ENCODE assay signal across 9 cellular contexts in the genomic region with DNA sequence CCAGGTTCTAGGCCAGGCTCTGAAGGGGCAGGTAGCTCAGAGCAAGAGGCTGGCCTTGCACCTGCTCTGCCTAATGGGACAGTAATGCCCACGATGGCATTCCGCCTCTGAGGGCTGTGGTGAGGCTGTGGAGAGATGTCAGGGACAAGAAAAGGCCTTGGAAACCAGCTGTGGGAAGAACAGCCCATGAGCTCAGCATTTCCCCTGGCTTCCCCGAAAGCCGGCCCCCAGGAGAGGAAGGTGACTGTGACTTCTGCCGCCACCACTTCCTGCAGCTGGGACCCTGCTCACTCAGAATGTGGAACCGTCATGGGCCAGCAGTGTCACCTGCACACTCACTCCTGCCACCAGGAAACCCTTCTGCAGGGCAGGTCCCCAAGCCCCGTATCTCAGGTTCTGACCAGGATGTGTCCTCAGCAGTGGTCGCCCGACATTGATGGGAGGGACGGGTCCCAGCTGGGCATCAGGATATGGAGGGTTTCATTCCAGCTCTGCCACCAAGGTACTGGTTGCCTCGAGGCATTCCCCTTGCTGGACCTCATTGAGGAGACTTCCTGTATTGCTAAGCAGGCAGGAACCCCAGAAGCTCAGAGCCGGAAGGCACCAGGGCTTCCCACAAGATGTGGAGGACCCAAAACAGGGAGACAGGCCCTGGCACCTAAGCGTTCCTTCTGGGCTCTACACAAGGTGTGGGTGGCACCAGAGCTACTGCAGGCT. TPM values are rescaled to one million over a fixed set of nuclear protein-coding genes. Genes with fewer than 3 reads are reported as not detected.
DNase-seq lines count a peak whose midpoint lies in the region; ATAC-seq, FAIRE-seq and TF ChIP-seq lines count a peak whose summit lies in the region.
"Had no signal": no experiment of that assay in that cellular context is flagged by ENCODE, and none has a peak within 500 bp of the region (broad histone marks: within the 10 kb centered on the region; RNA-seq: fewer than 3 reads in every experiment).

No MANE protein-coding gene starts in this region.

- peaks cover 0 to 31% (median 0%) of the 10 kb centered on the region in 3 donors for H3K27me3 ChIP-seq in sigmoid colon

- H3K4me3 ChIP-seq in sigmoid colon, result no peak overlapping the region

- H3K9me3 Mint-ChIP-seq in immature natural killer cell, result peaks cover 0 to 2% (median 0%) of the 10 kb centered on the region in 6 donors

- ATAC-seq in HG03095 (IDR thresholded peaks at IDR 0.05; ENCODE audit: unreplicated experiment), result peak; percentile 29

- H3K9me3 ChIP-seq in sigmoid colon, result no peaks in the 10 kb centered on the region

- peak overlapping the region; percentile 40 to 84 (median 77) for H3K27ac Mint-ChIP-seq in immature natural killer cell

- H3K4me3 Mint-ChIP-seq in immature natural killer cell, result peak overlapping the region; percentile 51 to 71 (median 59)

- intact Hi-C loops in sigmoid colon (cut with DNase I), result no loop called here

- TF ChIP-seq POLR2A in GM12892 (IDR thresholded peaks at IDR 0.05; ENCODE audit: low read depth, low read length), result peak; percentile 55; the same call in 1 of the 2 replicates
- no peak for TF ChIP-seq POLR2A in erythroblast (IDR thresholded peaks at IDR 0.05; ENCODE audit: low read length)
- TF ChIP-seq POLR2A in sigmoid colon (IDR thresholded peaks at IDR 0.05), result no peak

- H3K4me1 ChIP-seq in sigmoid colon, result no peaks in the 10 kb centered on the region

- no peaks in the 10 kb centered on the region for H3K36me3 Mint-ChIP-seq in immature natural killer cell

- peaks cover 0 to 3% (median 2%) of the 10 kb centered on the region in 3 donors for H3K27me3 Mint-ChIP-seq in immature natural killer cell (ENCODE audit: low read depth in 3 of 3)

- 42 to 69% methylated on average over 13 of the region's 13 CpGs for WGBS in sigmoid colon, 2 donors

- peak; percentile 95 for FAIRE-seq in GM12892 (lab: Jason Lieb, UNC)

- DNase-seq in GM12892 (ENCODE audit: insufficient read length) (peak; percentile 74), immature natural killer cell (peak; percentile 28 to 41 (median 31)), erythroblast (lab: John Stamatoyannopoulos, UW) (no peak), NCI-H524 treated with DMSO at 0.1 percent for 48 hours (lab: John Stamatoyannopoulos, UW) (no peak), sigmoid colon (no peak)
- DNase-seq in activated CD4-positive, alpha-beta T cell treated with anti-CD3 and anti-CD28 coated beads for 48 hours, result peak; percentile 92
- peak; percentile 71 for DNase-seq in stimulated activated naive CD4-positive, alpha-beta T cell treated with Interleukin-2 at 50 U/mL for 16 hours (lab: John Stamatoyannopoulos, UW)

- no peak overlapping the region for H3K27ac ChIP-seq in sigmoid colon

- H3K36me3 ChIP-seq in sigmoid colon, result no peaks in the 10 kb centered on the region

- peaks cover 65 to 91% of the 10 kb centered on the region in 2 donors for H3K4me1 Mint-ChIP-seq in immature natural killer cell

- no peak for TF ChIP-seq EP300 in sigmoid colon (IDR thresholded peaks at IDR 0.05)

- no peak for TF ChIP-seq CTCF in sigmoid colon (IDR thresholded peaks at IDR 0.05)

RNA-seq across cellular contexts. Expression of a gene that starts 30.7 kb away (rescaled TPM):
- 61.4 TPM for polyA plus RNA-seq in GM12892 (2012; ENCODE audit: missing spikeins)
- 1 to 10 TPM in 1 of 3 donors, under 1 TPM in 1, not detected in 1; 0.90 to 3.7 TPM for polyA plus RNA-seq in immature natural killer cell
- total RNA-seq in sigmoid colon, result 1 to 10 TPM in 2 of 4 donors, under 1 TPM in 2; 0.28 to 3.5 (median 0.86) TPM
- 1 to 10 TPM in 2 of 3 donors, not detected in 1; 1.4 to 9.8 TPM for polyA plus RNA-seq in sigmoid colon

RNA-seq across cellular contexts. Expression of a gene that starts 35.6 kb away (rescaled TPM):
- 1.5 TPM for polyA plus RNA-seq in GM12892 (2012; ENCODE audit: missing spikeins)
- not detected for polyA plus RNA-seq in immature natural killer cell
- total RNA-seq in sigmoid colon, result 1 to 10 TPM in 1 of 4 donors, under 1 TPM in 2, not detected in 1; 0.36 to 1.7 (median 0.49) TPM
- 1 to 10 TPM in 1 of 3 donors, under 1 TPM in 1, not detected in 1; 0.22 to 1.2 TPM for polyA plus RNA-seq in sigmoid colon
- total RNA-seq: dermis microvascular lymphatic vessel endothelial cell had no signal

RNA-seq across cellular contexts. Expression of a gene that starts 57.9 kb away (rescaled TPM):
- polyA plus RNA-seq in GM12892 (2012; ENCODE audit: missing spikeins), result 62.5 TPM
- polyA plus RNA-seq in immature natural killer cell (100 to 1,000 TPM; 110 to 163 (median 128) TPM), sigmoid colon (10 to 100 TPM; 32.4 to 34.4 (median 34.0) TPM)
- 10 to 100 TPM; 48.5 to 85.5 (median 57.7) TPM for total RNA-seq in sigmoid colon

Comparison
In these comparisons a context has a peak if more than half of its experiments do, and no peak if none do; other contexts are left out.
1. DNase-seq: peak in GM12892 (single experiment), activated CD4-positive, alpha-beta T cell treated with anti-CD3 and anti-CD28 coated beads for 48 hours (single experiment), immature natural killer cell (3 of 3) and stimulated activated naive CD4-positive, alpha-beta T cell treated with Interleukin-2 at 50 U/mL for 16 hours (single experiment); none in erythroblast (0 of 2), NCI-H524 treated with DMSO at 0.1 percent for 48 hours (single experiment) and sigmoid colon (single experiment).